ENCODE assay signal across 8 cellular contexts in genomic region chr14:50529288-50530179, GRCh38. TPM values are rescaled to one million over a fixed set of nuclear protein-coding genes. Genes with fewer than 3 reads are reported as not detected.
DNase-seq lines count a peak whose midpoint lies in the region; ATAC-seq and TF ChIP-seq lines count a peak whose summit lies in the region.

No MANE protein-coding gene starts in this region.

- ATAC-seq in activated CD4-positive, alpha-beta T cell treated with anti-CD3 and anti-CD28 coated beads for 36 hours, result no peak
- ATAC-seq in HG02870 (IDR thresholded peaks at IDR 0.05; ENCODE audit: unreplicated experiment), result no peak

- POLR2A ChIA-PET in activated CD4-positive, alpha-beta T cell treated with anti-CD3 and anti-CD28 coated beads for 36 hours (lab: Charles Lee), result no interaction called here
- POLR2A ChIA-PET in activated CD4-positive, alpha-beta T cell treated with anti-CD3 and anti-CD28 coated beads, Interleukin-2, amount 10 ng/mL, durations not matched to agents 7 days and 5 days (lab: Charles Lee), result no interaction called here

- no peak overlapping the region for H3K4me3 ChIP-seq in hepatocyte

- H3K27ac ChIP-seq in hepatocyte (peak overlapping the region; percentile 19), substantia nigra (ENCODE audit: low read depth, low read length, poor library complexity, severe bottlenecking) (peak overlapping the region; percentile 67)

- peaks cover 19% of the 10 kb centered on the region for H3K36me3 Mint-ChIP-seq in activated CD4-positive, alpha-beta T cell treated with anti-CD3 and anti-CD28 coated beads for 36 hours (ENCODE audit: low read depth)
- peaks cover 14% of the 10 kb centered on the region for H3K36me3 Mint-ChIP-seq in activated CD4-positive, alpha-beta T cell treated with anti-CD3 and anti-CD28 coated beads, Interleukin-2, amount 10 ng/mL, durations not matched to agents 7 days and 5 days (ENCODE audit: low read depth)
- peaks cover 13% of the 10 kb centered on the region for H3K36me3 Mint-ChIP-seq in activated T-helper 2 cell treated with anti-CD3 and anti-CD28 coated beads, Interferon-gamma antibody, Interleukin-2, Interleukin-4, amounts not matched to agents 10 μg/mL and 5 μg/mL and 100 μg/mL, durations not matched to agents 14 hours and 24 hours and 36 hours (ENCODE audit: low read depth)

- intact Hi-C loops in activated CD4-positive, alpha-beta T cell treated with anti-CD3 and anti-CD28 coated beads for 36 hours (cut with DNase I, micrococcal nuclease), result loop anchor here in 1 of 2 experiments (5.0 kb wide), 2 partner anchors 138 to 677 kb away; partner anchors contain the start of genes NEMF and SAV1
- intact Hi-C loops in activated T-helper 2 cell treated with anti-CD3 and anti-CD28 coated beads, Interferon-gamma antibody, Interleukin-2, Interleukin-4, amounts not matched to agents 10 μg/mL and 5 μg/mL and 100 μg/mL, durations not matched to agents 14 hours and 24 hours and 36 hours (cut with micrococcal nuclease), result loop anchor here (5.0 to 10.0 kb wide), 3 partner anchors 412 to 905 kb away; partner anchors contain the start of genes MGAT2, NEMF, RPL36AL and VCPKMT

- CTCF ChIA-PET in activated CD4-positive, alpha-beta T cell treated with anti-CD3 and anti-CD28 coated beads for 36 hours (lab: Charles Lee), result interaction anchor here (0.6 kb wide), 1 partner anchor 296 kb away, joined by 3 read pairs; no protein-coding TSS in a partner anchor
- CTCF ChIA-PET in activated CD4-positive, alpha-beta T cell treated with anti-CD3 and anti-CD28 coated beads, Interleukin-2, amount 10 ng/mL, durations not matched to agents 7 days and 5 days (lab: Charles Lee), result interaction anchor here (1.6 kb wide), 1 partner anchor 209 kb away, joined by 3 read pairs; no protein-coding TSS in a partner anchor

- no peaks in the 10 kb centered on the region for H3K9me3 ChIP-seq in hepatocyte (ENCODE audit: low read depth)

- H3K4me1 Mint-ChIP-seq in activated CD4-positive, alpha-beta T cell treated with anti-CD3 and anti-CD28 coated beads for 36 hours, result peaks cover 62% of the 10 kb centered on the region
- peaks cover 50% of the 10 kb centered on the region for H3K4me1 Mint-ChIP-seq in activated CD4-positive, alpha-beta T cell treated with anti-CD3 and anti-CD28 coated beads, Interleukin-2, amount 10 ng/mL, durations not matched to agents 7 days and 5 days
- peaks cover 41% of the 10 kb centered on the region for H3K4me1 Mint-ChIP-seq in activated T-helper 2 cell treated with anti-CD3 and anti-CD28 coated beads, Interferon-gamma antibody, Interleukin-2, Interleukin-4, amounts not matched to agents 10 μg/mL and 5 μg/mL and 100 μg/mL, durations not matched to agents 14 hours and 24 hours and 36 hours (ENCODE audit: low read depth)

- DNase-seq in activated CD4-positive, alpha-beta T cell treated with anti-CD3 and anti-CD28 coated beads for 36 hours, result no peak
- no peak for DNase-seq in activated CD4-positive, alpha-beta T cell treated with anti-CD3 and anti-CD28 coated beads, Interleukin-2, amount 10 ng/mL, durations not matched to agents 7 days and 5 days
- no peak for DNase-seq in activated T-helper 2 cell treated with anti-CD3 and anti-CD28 coated beads, Interferon-gamma antibody, Interleukin-2, Interleukin-4, amounts not matched to agents 10 μg/mL and 5 μg/mL and 100 μg/mL, durations not matched to agents 14 hours and 24 hours and 36 hours (ENCODE audit: low spot score)
- DNase-seq in hepatocyte (ENCODE audit: low spot score), result no peak
- peak in 1 of 49 donors; percentile 15 for DNase-seq in substantia nigra (lab: John Stamatoyannopoulos, UW)
- no peak for DNase-seq in mucosa of gallbladder (ENCODE audit: low spot score)
- no peak for DNase-seq in GM13976 (ENCODE audit: low spot score)

- H3K27ac Mint-ChIP-seq in activated CD4-positive, alpha-beta T cell treated with anti-CD3 and anti-CD28 coated beads for 36 hours, result no peak overlapping the region
- H3K27ac Mint-ChIP-seq in activated CD4-positive, alpha-beta T cell treated with anti-CD3 and anti-CD28 coated beads, Interleukin-2, amount 10 ng/mL, durations not matched to agents 7 days and 5 days, result no peak overlapping the region
- H3K27ac Mint-ChIP-seq in activated T-helper 2 cell treated with anti-CD3 and anti-CD28 coated beads, Interferon-gamma antibody, Interleukin-2, Interleukin-4, amounts not matched to agents 10 μg/mL and 5 μg/mL and 100 μg/mL, durations not matched to agents 14 hours and 24 hours and 36 hours, result no peak overlapping the region

- H3K36me3 ChIP-seq in hepatocyte (replicated peaks; ENCODE audit: insufficient read depth, low read depth), result no peaks in the 10 kb centered on the region

- no peaks in the 10 kb centered on the region for H3K27me3 Mint-ChIP-seq in activated CD4-positive, alpha-beta T cell treated with anti-CD3 and anti-CD28 coated beads for 36 hours
- H3K27me3 Mint-ChIP-seq in activated CD4-positive, alpha-beta T cell treated with anti-CD3 and anti-CD28 coated beads, Interleukin-2, amount 10 ng/mL, durations not matched to agents 7 days and 5 days, result peaks cover 3% of the 10 kb centered on the region
- H3K27me3 Mint-ChIP-seq in activated T-helper 2 cell treated with anti-CD3 and anti-CD28 coated beads, Interferon-gamma antibody, Interleukin-2, Interleukin-4, amounts not matched to agents 10 μg/mL and 5 μg/mL and 100 μg/mL, durations not matched to agents 14 hours and 24 hours and 36 hours (ENCODE audit: low read depth), result peaks cover 13% of the 10 kb centered on the region

- in situ Hi-C loops in GM13976 (cut with MboI; ENCODE audit: low sequenced_read_pairs, unreplicated experiment), result loop anchor here (5.0 to 25.0 kb wide), 3 partner anchors 202 to 667 kb away; partner anchors contain the start of gene NEMF

- H3K4me1 ChIP-seq in hepatocyte (ENCODE audit: insufficient read depth), result peaks cover 20% of the 10 kb centered on the region

- peak overlapping the region; percentile 90 for H3K4me3 Mint-ChIP-seq in activated CD4-positive, alpha-beta T cell treated with anti-CD3 and anti-CD28 coated beads for 36 hours
- no peak overlapping the region for H3K4me3 Mint-ChIP-seq in activated CD4-positive, alpha-beta T cell treated with anti-CD3 and anti-CD28 coated beads, Interleukin-2, amount 10 ng/mL, durations not matched to agents 7 days and 5 days
- H3K4me3 Mint-ChIP-seq in activated T-helper 2 cell treated with anti-CD3 and anti-CD28 coated beads, Interferon-gamma antibody, Interleukin-2, Interleukin-4, amounts not matched to agents 10 μg/mL and 5 μg/mL and 100 μg/mL, durations not matched to agents 14 hours and 24 hours and 36 hours (ENCODE audit: low read depth), result peak overlapping the region; percentile 7

- H3K9me2 ChIP-seq in hepatocyte (replicated peaks; ENCODE audit: insufficient read depth), result no peaks in the 10 kb centered on the region

- H3K79me2 ChIP-seq in hepatocyte, result peaks cover 77% of the 10 kb centered on the region

- TF ChIP-seq CTCF in hepatocyte (IDR thresholded peaks at IDR 0.05; ENCODE audit: poor library complexity) (no peak), GM13976 (IDR thresholded peaks at IDR 0.05; ENCODE audit: borderline replicate concordance, control extremely low read depth, extremely low read depth, insufficient read depth, missing control alignments) (no peak)

- no peak overlapping the region for H2AFZ ChIP-seq in hepatocyte

- H3K27me3 ChIP-seq in hepatocyte, result no peaks in the 10 kb centered on the region

- peaks cover 68% of the 10 kb centered on the region for H4K20me1 ChIP-seq in hepatocyte (ENCODE audit: insufficient read depth, poor library complexity, severe bottlenecking)

- no peaks in the 10 kb centered on the region for H3K9me3 Mint-ChIP-seq in activated CD4-positive, alpha-beta T cell treated with anti-CD3 and anti-CD28 coated beads for 36 hours (ENCODE audit: low read depth)
- no peaks in the 10 kb centered on the region for H3K9me3 Mint-ChIP-seq in activated CD4-positive, alpha-beta T cell treated with anti-CD3 and anti-CD28 coated beads, Interleukin-2, amount 10 ng/mL, durations not matched to agents 7 days and 5 days
- no peaks in the 10 kb centered on the region for H3K9me3 Mint-ChIP-seq in activated T-helper 2 cell treated with anti-CD3 and anti-CD28 coated beads, Interferon-gamma antibody, Interleukin-2, Interleukin-4, amounts not matched to agents 10 μg/mL and 5 μg/mL and 100 μg/mL, durations not matched to agents 14 hours and 24 hours and 36 hours

- 86% methylated on average over 6 of the region's 6 CpGs for WGBS in hepatocyte (ENCODE audit: low lambda C conversion rate, missing lambda C conversion rate)

- H3K4me2 ChIP-seq in hepatocyte, result peak overlapping the region; percentile 88

RNA-seq across cellular contexts. Expression of gene MAP4K5, which starts 2.8 kb away (rescaled TPM):
- total RNA-seq in activated CD4-positive, alpha-beta T cell treated with anti-CD3 and anti-CD28 coated beads for 36 hours, result 10 to 100 TPM; 19.1 to 31.2 TPM
- 10 to 100 TPM; 30.5 to 30.8 TPM for total RNA-seq in activated CD4-positive, alpha-beta T cell treated with anti-CD3 and anti-CD28 coated beads, Interleukin-2, amount 10 ng/mL, durations not matched to agents 7 days and 5 days
- total RNA-seq in activated T-helper 2 cell treated with anti-CD3 and anti-CD28 coated beads, Interferon-gamma antibody, Interleukin-2, Interleukin-4, amounts not matched to agents 10 μg/mL and 5 μg/mL and 100 μg/mL, durations not matched to agents 14 hours and 24 hours and 36 hours, result 21.0 and 23.1 TPM in 2 replicates
- total RNA-seq in hepatocyte, result 92.4 and 98.6 TPM in 2 replicates
- polyA plus RNA-seq in hepatocyte, result 41.0 and 49.7 TPM in 2 replicates
- 50.9 TPM for total RNA-seq in mucosa of gallbladder

RNA-seq across cellular contexts. Expression of gene ATL1, which starts 30.4 kb away (rescaled TPM):
- under 1 TPM; 0.82 to 0.91 TPM for total RNA-seq in activated CD4-positive, alpha-beta T cell treated with anti-CD3 and anti-CD28 coated beads for 36 hours
- total RNA-seq in activated CD4-positive, alpha-beta T cell treated with anti-CD3 and anti-CD28 coated beads, Interleukin-2, amount 10 ng/mL, durations not matched to agents 7 days and 5 days, result 1 to 10 TPM in 1 of 2 experiments, under 1 TPM in 1; 0.67 to 1.2 TPM
- total RNA-seq in activated T-helper 2 cell treated with anti-CD3 and anti-CD28 coated beads, Interferon-gamma antibody, Interleukin-2, Interleukin-4, amounts not matched to agents 10 μg/mL and 5 μg/mL and 100 μg/mL, durations not matched to agents 14 hours and 24 hours and 36 hours, result 1.3 and 2.1 TPM in 2 replicates
- total RNA-seq in hepatocyte, result 5.1 and 6.0 TPM in 2 replicates
- polyA plus RNA-seq in hepatocyte, result 4.3 and 4.7 TPM in 2 replicates
- 7.2 TPM for total RNA-seq in mucosa of gallbladder
